8 cellular contexts compared by ENCODE assay signal in genomic region chr7:114922151-114922651, GRCh38. TPM values are rescaled to one million over a fixed set of nuclear protein-coding genes. Genes with fewer than 3 reads are reported as not detected.
DNase-seq lines count a peak whose midpoint lies in the region; ATAC-seq and TF ChIP-seq lines count a peak whose summit lies in the region.

No MANE protein-coding gene starts in this region.

- H3K9me2 ChIP-seq in OCI-LY1 (ENCODE audit: low read depth, low read length) = no peaks in the 10 kb centered on the region

- H3K27ac ChIP-seq in OCI-LY1 (ENCODE audit: low read depth, low read length, poor library complexity, severe bottlenecking) = no peak overlapping the region
- peak overlapping the region; percentile 26 for H3K27ac ChIP-seq in parathyroid adenoma

- no peaks in the 10 kb centered on the region for H3K36me3 ChIP-seq in OCI-LY1 (ENCODE audit: insufficient read depth, low read length)
- H3K36me3 ChIP-seq in parathyroid adenoma (ENCODE audit: control insufficient read depth, insufficient read depth, low read length) = no peaks in the 10 kb centered on the region

- peaks cover 3% of the 10 kb centered on the region; the same call in 1 of the 2 replicates for H3K27me3 ChIP-seq in OCI-LY1 (ENCODE audit: insufficient read depth, low read length)
- no peaks in the 10 kb centered on the region for H3K27me3 ChIP-seq in parathyroid adenoma (ENCODE audit: control insufficient read depth, insufficient read depth, low read length)

- ATAC-seq in HG02852 (IDR thresholded peaks at IDR 0.05; ENCODE audit: unreplicated experiment) = peak; percentile 38

- H3K4me3 ChIP-seq in OCI-LY1 (ENCODE audit: low read depth, low read length, poor library complexity, severe bottlenecking) = peak overlapping the region; percentile 64
- H3K4me3 ChIP-seq in parathyroid adenoma (ENCODE audit: low read depth, low read length) = peak overlapping the region; percentile 76

- H4K20me1 ChIP-seq in OCI-LY1 (ENCODE audit: insufficient read depth, low read length) = no peaks in the 10 kb centered on the region

- H3K9ac ChIP-seq in OCI-LY1 (ENCODE audit: low read length) (peak overlapping the region; percentile 51; the same call in 1 of the 2 replicates), parathyroid adenoma (peak overlapping the region; percentile 23)

- H3K79me2 ChIP-seq in OCI-LY1 (ENCODE audit: insufficient read depth, low read length) (no peaks in the 10 kb centered on the region), parathyroid adenoma (no peaks in the 10 kb centered on the region)

- no peaks in the 10 kb centered on the region for H3F3A ChIP-seq in OCI-LY1 (ENCODE audit: insufficient read depth, low read length)

- DNase-seq in DMS 273 (lab: John Stamatoyannopoulos, UW; ENCODE audit: unreplicated experiment) = peak; percentile 83
- no peak for DNase-seq in DMS 273 treated with DMSO at 0.1 percent for 48 hours (lab: John Stamatoyannopoulos, UW)
- peak; percentile 44 for DNase-seq in activated gamma-delta T cell (lab: John Stamatoyannopoulos, UW)
- DNase-seq in germinal center (ENCODE audit: low spot score) = peak; percentile 65
- peak; percentile 52 for DNase-seq in ureter (ENCODE audit: low spot score)

- H3K4me1 ChIP-seq in OCI-LY1 (ENCODE audit: insufficient read depth, low read length, severe bottlenecking) (peaks cover 12% of the 10 kb centered on the region), parathyroid adenoma (peaks cover 6% of the 10 kb centered on the region)

- peak overlapping the region; percentile 82 for H2AFZ ChIP-seq in OCI-LY1 (ENCODE audit: low read length)
- H2AFZ ChIP-seq in parathyroid adenoma = peak overlapping the region; percentile 97

- H3K9me3 ChIP-seq in OCI-LY1 (ENCODE audit: low read length) (no peaks in the 10 kb centered on the region), parathyroid adenoma (ENCODE audit: control insufficient read depth, low read length) (no peaks in the 10 kb centered on the region)

- no peak for TF ChIP-seq CTCF in OCI-LY1 (IDR thresholded peaks at IDR 0.05; ENCODE audit: low read length)
- TF ChIP-seq CTCF in parathyroid adenoma (IDR thresholded peaks at IDR 0.05) = no peak

- H3K4me2 ChIP-seq in OCI-LY1 (ENCODE audit: low read length) = peak overlapping the region; percentile 92
- peak overlapping the region; percentile 81 for H3K4me2 ChIP-seq in parathyroid adenoma (ENCODE audit: low read length)

RNA-seq across cellular contexts. Expression of gene MDFIC, which starts 0.3 kb away (rescaled TPM):
- total RNA-seq in ureter = 35.3 TPM
